10 cellular contexts compared by ENCODE assay signal in the genomic region with DNA sequence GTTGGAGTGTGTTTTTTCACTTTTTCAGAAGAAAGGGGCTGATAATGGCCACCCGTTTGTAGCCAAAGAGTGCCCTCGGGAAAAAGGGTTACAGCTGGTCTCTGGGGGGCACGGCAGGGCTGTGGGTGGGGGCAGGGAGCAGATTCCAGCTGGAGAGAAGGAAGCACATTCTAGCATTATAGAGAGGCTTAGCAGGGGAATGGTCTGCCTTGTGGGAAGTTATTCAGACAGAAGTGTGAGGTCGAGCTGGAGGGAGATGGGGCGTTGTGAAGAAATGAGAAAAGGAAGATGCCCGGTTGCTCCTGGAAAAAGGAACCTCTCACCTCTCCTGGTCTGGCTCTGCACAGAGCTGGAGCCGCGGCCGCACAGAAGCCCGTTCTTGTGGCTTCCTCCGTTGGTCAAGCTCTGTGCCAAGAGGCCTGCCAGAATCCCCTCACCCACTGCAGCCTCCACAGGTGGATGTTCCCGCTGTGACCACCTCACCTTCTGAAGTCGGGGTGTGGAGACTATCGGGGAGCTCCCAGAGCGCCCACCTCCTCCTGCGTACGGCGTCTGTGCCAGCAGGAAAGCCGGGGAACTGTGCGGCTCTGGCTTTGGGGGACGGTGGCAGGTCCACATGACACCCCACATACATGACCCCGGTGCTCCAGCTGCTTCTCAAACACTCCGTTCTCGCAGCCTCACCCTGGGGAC. TPM values are rescaled to one million over a fixed set of nuclear protein-coding genes. Genes with fewer than 3 reads are reported as not detected.
DNase-seq lines count a peak whose midpoint lies in the region; ATAC-seq and TF ChIP-seq lines count a peak whose summit lies in the region.
"Had no signal": no experiment of that assay in that cellular context is flagged by ENCODE, and none has a peak within 500 bp of the region (broad histone marks: within the 10 kb centered on the region; RNA-seq: fewer than 3 reads in every experiment).

No MANE protein-coding gene starts in this region.

- peak overlapping the region; percentile 92 for H3K27ac Mint-ChIP-seq in type B pancreatic cell
- H3K27ac Mint-ChIP-seq: activated CD4-positive, alpha-beta T cell treated with anti-CD3 and anti-CD28 coated beads, Interleukin-2, amount 10 ng/mL, durations not matched to agents 24 days and 14 days had no signal

- H3K27me3 Mint-ChIP-seq in type B pancreatic cell, result peaks cover 3% of the 10 kb centered on the region

- H3K27ac ChIP-seq in coronary artery (peak overlapping the region; percentile 66 to 87), muscle layer of colon (ENCODE audit: low read depth, low read length) (peak overlapping the region; percentile 79)

- peak overlapping the region; percentile 78 for H3K4me3 Mint-ChIP-seq in type B pancreatic cell
- H3K4me3 Mint-ChIP-seq: activated CD4-positive, alpha-beta T cell treated with anti-CD3 and anti-CD28 coated beads, Interleukin-2, amount 10 ng/mL, durations not matched to agents 24 days and 14 days had no signal

- no peaks in the 10 kb centered on the region for H3K9me3 ChIP-seq in muscle layer of colon (ENCODE audit: low read length)

- no peak overlapping the region for H3K9ac ChIP-seq in muscle layer of colon (ENCODE audit: low read length)

- H3K36me3 ChIP-seq in muscle layer of colon (ENCODE audit: insufficient read depth, low read length), result no peaks in the 10 kb centered on the region

- TF ChIP-seq CTCF in coronary artery (IDR thresholded peaks at IDR 0.05) (no peak), type B pancreatic cell (conservative IDR thresholded peaks at IDR 0.05) (no peak)

- H3K27me3 ChIP-seq in muscle layer of colon (ENCODE audit: control insufficient read depth in 1 of 2, insufficient read depth in 2 of 2, low read length in 2 of 2), result no peaks in the 10 kb centered on the region

- intact Hi-C loops in Right ventricle myocardium inferior (cut with DNase I) (no loop called here), Right ventricle myocardium superior (cut with DNase I) (no loop called here)

- H3K4me1 Mint-ChIP-seq in type B pancreatic cell (ENCODE audit: unreplicated experiment), result peaks cover 57% of the 10 kb centered on the region

- H3K36me3 Mint-ChIP-seq in type B pancreatic cell, result no peaks in the 10 kb centered on the region

- H3K4me3 ChIP-seq in coronary artery, result peak overlapping the region; percentile 61
- H3K4me3 ChIP-seq in muscle layer of colon (ENCODE audit: low read depth in 1 of 2, low read length in 2 of 2), result peak overlapping the region in 1 of 2 donors; percentile 53

- ATAC-seq in Right ventricle myocardium inferior, result no peak
- ATAC-seq in Right ventricle myocardium superior (ENCODE audit: poor library complexity), result no peak
- ATAC-seq in SK-N-SH treated with all-trans-retinoic acid at 6 μM for 48 hours, result no peak

- H3K9me3 Mint-ChIP-seq in type B pancreatic cell, result no peaks in the 10 kb centered on the region
- H3K9me3 Mint-ChIP-seq: activated CD4-positive, alpha-beta T cell treated with anti-CD3 and anti-CD28 coated beads, Interleukin-2, amount 10 ng/mL, durations not matched to agents 24 days and 14 days had no signal

- peaks cover 26% of the 10 kb centered on the region for H3K4me1 ChIP-seq in muscle layer of colon (ENCODE audit: insufficient read depth, low read length)

- peak; percentile 62 for DNase-seq in Right ventricle myocardium inferior (ENCODE audit: missing footprints)
- DNase-seq in Right ventricle myocardium superior, result no peak
- DNase-seq in coronary artery (ENCODE audit: low spot score), result no peak
- DNase-seq in type B pancreatic cell (ENCODE audit: extremely low spot score, unreplicated experiment), result no peak
- DNase-seq in DMS153 treated with DMSO at 0.1 percent for 48 hours (lab: John Stamatoyannopoulos, UW; ENCODE audit: unreplicated experiment), result no peak
- DNase-seq in NCI-H82 (lab: John Stamatoyannopoulos, UW), result no peak
- DNase-seq: activated CD4-positive, alpha-beta T cell treated with anti-CD3 and anti-CD28 coated beads, Interleukin-2, amount 10 ng/mL, durations not matched to agents 24 days and 14 days had no signal

TF ChIP-seq in SK-N-SH treated with all-trans-retinoic acid at 6 μM for 48 hours, 23 proteins besides CTCF, POLR2A, EP300 and RAD21:
- TF ChIP-seq ZC3H10 (CRISPR knock-in tag; IDR thresholded peaks at IDR 0.05) (no peak), CSDC2 (CRISPR knock-in tag; IDR thresholded peaks at IDR 0.05) (no peak), GLIS3 (CRISPR knock-in tag; IDR thresholded peaks at IDR 0.05) (no peak), TOX (CRISPR knock-in tag; IDR thresholded peaks at IDR 0.05; ENCODE audit: borderline replicate concordance) (no peak), SNAI2 (CRISPR knock-in tag; IDR thresholded peaks at IDR 0.05) (no peak), ESRRG (CRISPR knock-in tag; IDR thresholded peaks at IDR 0.05) (no peak), ZNF8 (CRISPR knock-in tag; IDR thresholded peaks at IDR 0.05) (no peak), RARB (CRISPR knock-in tag; IDR thresholded peaks at IDR 0.05) (no peak), ZNF70 (CRISPR knock-in tag; IDR thresholded peaks at IDR 0.05) (no peak), ZFP3 (CRISPR knock-in tag; IDR thresholded peaks at IDR 0.05) (no peak), ISL1 (CRISPR knock-in tag; IDR thresholded peaks at IDR 0.05) (no peak), ARNTL (CRISPR knock-in tag; IDR thresholded peaks at IDR 0.05; ENCODE audit: borderline replicate concordance, low read depth) (no peak), ZNF565 (CRISPR knock-in tag; conservative IDR thresholded peaks at IDR 0.05; ENCODE audit: low read depth) (no peak), TCF4 (CRISPR knock-in tag; IDR thresholded peaks at IDR 0.05; ENCODE audit: borderline replicate concordance) (no peak), ZFP30 (CRISPR knock-in tag; IDR thresholded peaks at IDR 0.05) (no peak), PPARA (CRISPR knock-in tag; IDR thresholded peaks at IDR 0.05; ENCODE audit: borderline replicate concordance) (no peak)

RNA-seq across cellular contexts. Expression of a gene that starts 52.4 kb away (rescaled TPM):
- 1.5 TPM for total RNA-seq in Right ventricle myocardium inferior
- 1.9 TPM for total RNA-seq in Right ventricle myocardium superior
- total RNA-seq in type B pancreatic cell (ENCODE audit: low replicate concordance), result 1.2 and 2.4 TPM in 2 replicates
- total RNA-seq: activated CD4-positive, alpha-beta T cell treated with anti-CD3 and anti-CD28 coated beads, Interleukin-2, amount 10 ng/mL, durations not matched to agents 24 days and 14 days; pulmonary artery endothelial cell had no signal
